Comparison of ENCODE assay signal across 26 cellular contexts in genomic region chr3:2657971-2658370, GRCh38.
"Had no signal": no experiment of that assay in that cellular context is flagged by ENCODE, and none has a peak within 500 bp of the region (broad histone marks: within the 10 kb centered on the region; RNA-seq: fewer than 3 reads in every experiment).

No MANE protein-coding gene starts in this region.

- FAIRE-seq: endothelial cell of umbilical vein, frontal cortex, kidney had no signal

- DNase-seq: colonic mucosa; dermis blood vessel endothelial cell; erythroblast; heart right ventricle; immature natural killer cell; kidney; left cardiac atrium; left ventricle myocardium inferior; lower lobe of right lung; naive B cell; nephron progenitor cell; psoas muscle; retina; right lobe of liver; spleen; stimulated activated CD4-positive, alpha-beta T cell treated with anti-CD3 and anti-CD28 coated beads, Interleukin-15, amount 100 ng/mL, for 24 hours; stimulated activated CD4-positive, alpha-beta T cell treated with anti-CD3 and anti-CD28 coated beads, Interleukin-1b, Interleukin-23, amount 100 ng/mL, for 48 hours; stimulated activated CD4-positive, alpha-beta T cell treated with anti-CD3 and anti-CD28 coated beads, Interleukin-4, amount 100 ng/mL, for 24 hours; tibial artery; uterus had no signal

- H3K4me3 Mint-ChIP-seq: immature natural killer cell; memory B cell; naive B cell; nephron progenitor cell; stimulated activated memory B cell treated with anti-CD40 and anti-IgM and Interleukin-4, amounts not matched to agents 10 μg/mL and 1 μg/mL and 100 μg/mL, for 72 hours; stimulated activated naive CD8-positive, alpha-beta T cell treated with anti-CD3 and anti-CD28 coated beads, Interleukin-15, Interleukin-2, amounts not matched to agents 100 ng/mL and 50 ng/mL, for 24 hours had no signal

- H3K4me1 Mint-ChIP-seq: immature natural killer cell; memory B cell; naive B cell; nephron progenitor cell; stimulated activated memory B cell treated with anti-CD40 and anti-IgM and Interleukin-4, amounts not matched to agents 10 μg/mL and 1 μg/mL and 100 μg/mL, for 72 hours had no signal

- H3K36me3 ChIP-seq: colonic mucosa, heart right ventricle, left ventricle myocardium inferior, lower lobe of right lung, right lobe of liver, spleen, tibial artery, upper lobe of left lung, uterus had no signal

- H3K27me3 ChIP-seq: colonic mucosa, heart right ventricle, right lobe of liver, spleen, tibial artery, upper lobe of left lung, uterus had no signal

- H3K27ac ChIP-seq: colonic mucosa, heart right ventricle, left ventricle myocardium inferior, lower lobe of right lung, psoas muscle, right lobe of liver, spleen, tibial artery, upper lobe of left lung, uterus had no signal

- H3K27me3 Mint-ChIP-seq: memory B cell; naive B cell; stimulated activated memory B cell treated with anti-CD40 and anti-IgM and Interleukin-4, amounts not matched to agents 10 μg/mL and 1 μg/mL and 100 μg/mL, for 72 hours; stimulated activated naive CD8-positive, alpha-beta T cell treated with anti-CD3 and anti-CD28 coated beads, Interleukin-15, Interleukin-2, amounts not matched to agents 100 ng/mL and 50 ng/mL, for 24 hours had no signal

- H3K4me3 ChIP-seq: colonic mucosa, heart right ventricle, left ventricle myocardium inferior, lower lobe of right lung, psoas muscle, right lobe of liver, spleen, tibial artery, upper lobe of left lung, uterus had no signal

- H3K36me3 Mint-ChIP-seq: immature natural killer cell; memory B cell; naive B cell; stimulated activated memory B cell treated with anti-CD40 and anti-IgM and Interleukin-4, amounts not matched to agents 10 μg/mL and 1 μg/mL and 100 μg/mL, for 72 hours had no signal

- H3K27ac Mint-ChIP-seq: immature natural killer cell; memory B cell; naive B cell; nephron progenitor cell; stimulated activated memory B cell treated with anti-CD40 and anti-IgM and Interleukin-4, amounts not matched to agents 10 μg/mL and 1 μg/mL and 100 μg/mL, for 72 hours; stimulated activated naive CD8-positive, alpha-beta T cell treated with anti-CD3 and anti-CD28 coated beads, Interleukin-15, Interleukin-2, amounts not matched to agents 100 ng/mL and 50 ng/mL, for 24 hours had no signal

- ATAC-seq: heart right ventricle; left cardiac atrium; lower lobe of right lung; psoas muscle; right lobe of liver; stimulated activated memory B cell treated with anti-CD40 and anti-IgM and Interleukin-4, amounts not matched to agents 10 μg/mL and 1 μg/mL and 100 μg/mL, for 72 hours had no signal

- H3K4me1 ChIP-seq: colonic mucosa, lower lobe of right lung, psoas muscle, right lobe of liver, spleen, upper lobe of left lung had no signal

- H3K9me3 ChIP-seq: colonic mucosa, heart right ventricle, left ventricle myocardium inferior, lower lobe of right lung, psoas muscle, right lobe of liver, spleen, tibial artery, upper lobe of left lung, uterus had no signal

- H3K9me3 Mint-ChIP-seq: memory B cell; nephron progenitor cell; stimulated activated memory B cell treated with anti-CD40 and anti-IgM and Interleukin-4, amounts not matched to agents 10 μg/mL and 1 μg/mL and 100 μg/mL, for 72 hours; stimulated activated naive CD8-positive, alpha-beta T cell treated with anti-CD3 and anti-CD28 coated beads, Interleukin-15, Interleukin-2, amounts not matched to agents 100 ng/mL and 50 ng/mL, for 24 hours had no signal
